In the genomic region with DNA sequence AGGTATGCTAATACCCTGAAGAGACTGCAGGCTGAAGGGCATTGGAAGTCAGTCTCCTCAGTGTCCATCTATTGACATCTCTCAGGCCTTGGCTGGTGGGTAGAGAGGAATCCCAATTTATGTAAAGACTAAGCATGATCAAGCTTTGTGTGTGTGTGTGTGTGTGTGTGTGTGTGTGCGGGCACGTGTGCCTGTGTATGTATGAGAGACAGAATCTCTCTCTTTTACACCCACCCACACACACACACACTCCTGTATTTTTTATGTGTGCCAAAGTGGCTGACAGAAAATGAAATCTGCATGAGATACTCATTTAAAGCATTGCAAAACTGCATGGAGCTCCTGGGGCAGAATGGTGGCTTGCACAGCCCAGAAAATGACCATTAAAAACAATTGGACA, we compare ENCODE assay signal across 16 cellular contexts.
DNase-seq lines count a peak whose midpoint lies in the region; ATAC-seq, FAIRE-seq and TF ChIP-seq lines count a peak whose summit lies in the region.
"Had no signal": no experiment of that assay in that cellular context is flagged by ENCODE, and none has a peak within 500 bp of the region (broad histone marks: within the 10 kb centered on the region; RNA-seq: fewer than 3 reads in every experiment).

No MANE protein-coding gene starts in this region.

- H3K36me3 ChIP-seq in HEK293 (ENCODE audit: control insufficient read depth in 2 of 2, insufficient read depth in 1 of 2, low read length in 2 of 2) (no peaks in the 10 kb centered on the region), bronchial epithelial cell (ENCODE audit: control insufficient read depth, insufficient read depth, low read length) (no peaks in the 10 kb centered on the region), osteoblast (ENCODE audit: insufficient read depth, low read length) (no peaks in the 10 kb centered on the region), thyroid gland (no peaks in the 10 kb centered on the region)
- H3K36me3 ChIP-seq: HAP-1 had no signal

- H2AFZ ChIP-seq in osteoblast (ENCODE audit: low read length): no peak overlapping the region
- H2AFZ ChIP-seq: GM23248 had no signal

- H3K9me3 ChIP-seq in HEK293 (ENCODE audit: control insufficient read depth, insufficient read depth, low read depth, low read length) (no peaks in the 10 kb centered on the region), osteoblast (ENCODE audit: low read depth, low read length) (no peaks in the 10 kb centered on the region), thyroid gland (no peaks in the 10 kb centered on the region)
- H3K9me3 ChIP-seq: HAP-1 had no signal

- no peak for DNase-seq in bronchial epithelial cell (ENCODE audit: low read depth)
- DNase-seq in osteoblast (ENCODE audit: insufficient read length, low spot score, missing footprints): peak; percentile 15
- DNase-seq in NCI-H1048 (lab: John Stamatoyannopoulos, UW): no peak
- no peak for DNase-seq in thyroid gland
- DNase-seq: Calu3; CD8-positive, alpha-beta T cell; DMS79 treated with DMSO at 0.1 percent for 48 hours; GF-D8; GM23248 had no signal

- ATAC-seq in GM18867 (IDR thresholded peaks at IDR 0.05; ENCODE audit: unreplicated experiment): no peak
- ATAC-seq in HG03565 (IDR thresholded peaks at IDR 0.05; ENCODE audit: unreplicated experiment): no peak
- ATAC-seq: CD8-positive, alpha-beta T cell; HepG2 had no signal

- POLR2A ChIA-PET in HEK293 (lab: Yijun Ruan, JAX): no interaction called here

- WGBS in thyroid gland, 2 donors: 68 to 79% methylated on average over 2 of the region's 2 CpGs

- CTCF ChIA-PET in HEK293 (lab: Yijun Ruan, JAX): interaction anchor here (0.7 to 1.8 kb wide), 5 partner anchors 8 to 390 kb away, joined by 3 to 14 read pairs (median 4); no protein-coding TSS in a partner anchor

- no peak for TF ChIP-seq CTCF in HEK293 (tag by site-specific recombination; IDR thresholded peaks at IDR 0.05)
- TF ChIP-seq CTCF in bronchial epithelial cell (IDR thresholded peaks at IDR 0.05; ENCODE audit: insufficient read depth, low read length, severe bottlenecking): no peak
- TF ChIP-seq CTCF in osteoblast (IDR thresholded peaks at IDR 0.05; ENCODE audit: extremely low read depth, low read depth, low read length): no peak
- TF ChIP-seq CTCF in thyroid gland (IDR thresholded peaks at IDR 0.05): no peak

- intact Hi-C loops in thyroid gland (cut with DNase I): no loop called here

- H3K4me2 ChIP-seq in osteoblast (ENCODE audit: insufficient read depth, low read length): no peak overlapping the region
- H3K4me2 ChIP-seq: BLaER1 treated with 17β-estradiol and CSF1 and Interleukin-3, amounts not matched to agents 10 nM and 100 nM had no signal

- H3K27me3 ChIP-seq in bronchial epithelial cell (ENCODE audit: control insufficient read depth, insufficient read depth, low read length) (no peaks in the 10 kb centered on the region), osteoblast (ENCODE audit: insufficient read depth, low read length) (no peaks in the 10 kb centered on the region), thyroid gland (no peaks in the 10 kb centered on the region)
- H3K27me3 ChIP-seq: BLaER1 treated with 17β-estradiol and CSF1 and Interleukin-3, amounts not matched to agents 10 nM and 100 nM had no signal

- peak; percentile 40 for FAIRE-seq in bronchial epithelial cell (lab: Jason Lieb, UNC)
- FAIRE-seq: GM19239, HepG2 had no signal

- no peaks in the 10 kb centered on the region for H4K20me1 ChIP-seq in osteoblast (ENCODE audit: insufficient read depth, low read length)

- H3K79me2 ChIP-seq in osteoblast (ENCODE audit: insufficient read depth, low read length): no peaks in the 10 kb centered on the region

- H3K4me3 ChIP-seq in HEK293 (ENCODE audit: low read depth, low read length) (no peak overlapping the region), bronchial epithelial cell (ENCODE audit: low read depth, low read length) (no peak overlapping the region), osteoblast (ENCODE audit: insufficient read depth, low read length) (no peak overlapping the region), thyroid gland (replicated peaks in 1 of 3) (no peak overlapping the region)
- H3K4me3 ChIP-seq: BLaER1 treated with 17β-estradiol and CSF1 and Interleukin-3, amounts not matched to agents 10 nM and 100 nM; GM23248; HAP-1 had no signal

- no peak for TF ChIP-seq POLR2A in thyroid gland (IDR thresholded peaks at IDR 0.05)

- H3K27ac ChIP-seq in HEK293 (ENCODE audit: extremely low read depth, low read depth, low read length) (no peak overlapping the region), osteoblast (ENCODE audit: low read depth, low read length) (no peak overlapping the region), thyroid gland (no peak overlapping the region)
- H3K27ac ChIP-seq: BLaER1 treated with 17β-estradiol and CSF1 and Interleukin-3, amounts not matched to agents 10 nM and 100 nM; GM23248 had no signal

- peaks cover 3% of the 10 kb centered on the region for H3K4me1 ChIP-seq in HEK293 (ENCODE audit: control insufficient read depth, insufficient read depth, low read length)
- peaks cover 10% of the 10 kb centered on the region for H3K4me1 ChIP-seq in osteoblast (ENCODE audit: insufficient read depth, low read length)
- peaks cover 0 to 9% of the 10 kb centered on the region in 2 donors for H3K4me1 ChIP-seq in thyroid gland
- H3K4me1 ChIP-seq: HAP-1 had no signal

TF ChIP-seq in HEK293, 187 proteins besides CTCF, POLR2A, EP300 and RAD21:
- TF ChIP-seq ZFHX2 (tag by site-specific recombination; conservative IDR thresholded peaks at IDR 0.05): peak; percentile 57
- no peak for TF ChIP-seq ZNF302 (tag by site-specific recombination; IDR thresholded peaks at IDR 0.05; ENCODE audit: low read depth)
- TF ChIP-seq, protein P1, sequence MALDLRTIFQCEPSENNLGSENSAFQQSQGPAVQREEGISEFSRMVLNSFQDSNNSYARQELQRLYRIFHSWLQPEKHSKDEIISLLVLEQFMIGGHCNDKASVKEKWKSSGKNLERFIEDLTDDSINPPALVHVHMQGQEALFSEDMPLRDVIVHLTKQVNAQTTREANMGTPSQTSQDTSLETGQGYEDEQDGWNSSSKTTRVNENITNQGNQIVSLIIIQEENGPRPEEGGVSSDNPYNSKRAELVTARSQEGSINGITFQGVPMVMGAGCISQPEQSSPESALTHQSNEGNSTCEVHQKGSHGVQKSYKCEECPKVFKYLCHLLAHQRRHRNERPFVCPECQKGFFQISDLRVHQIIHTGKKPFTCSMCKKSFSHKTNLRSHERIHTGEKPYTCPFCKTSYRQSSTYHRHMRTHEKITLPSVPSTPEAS (tag by site-specific recombination; IDR thresholded peaks at IDR 0.05): peak; percentile 55; the same call in 1 of the 2 replicates
